8 cellular contexts compared by ENCODE assay signal in the genomic region with DNA sequence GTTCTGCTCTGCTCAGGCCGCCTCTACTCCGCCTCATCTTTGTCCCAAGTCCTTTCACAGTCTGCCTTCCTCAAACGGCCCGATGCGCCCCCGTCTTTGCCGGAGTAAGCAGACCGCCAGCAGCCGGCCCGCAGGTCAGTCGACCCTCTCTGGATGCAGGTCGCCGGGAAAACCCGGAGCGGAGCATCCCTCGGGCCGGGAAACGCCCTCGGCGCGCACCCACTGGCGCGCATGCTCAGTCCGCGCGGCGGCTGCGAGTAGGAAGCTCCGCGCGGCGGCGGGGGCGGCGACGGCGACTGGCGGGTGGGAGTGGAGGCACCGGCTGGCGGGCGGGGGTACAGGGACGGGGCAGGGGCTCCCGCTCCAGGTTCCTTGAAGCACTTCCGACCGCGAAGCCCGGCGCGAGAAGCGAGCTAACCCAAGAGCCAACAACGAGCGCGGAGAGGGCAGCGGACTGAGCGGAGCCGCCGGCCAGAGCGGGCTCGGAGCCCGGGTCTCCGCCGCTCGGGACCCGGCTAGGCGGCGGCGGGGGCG. TPM values are rescaled to one million over a fixed set of nuclear protein-coding genes. Genes with fewer than 3 reads are reported as not detected.
DNase-seq lines count a peak whose midpoint lies in the region; ATAC-seq, FAIRE-seq and TF ChIP-seq lines count a peak whose summit lies in the region.

A gene (plus strand): TSS at position 286 of the 534 bp plus-strand sequence. CDS start 252 bp downstream, outside the sequence.

- no peaks in the 10 kb centered on the region for H3K9me2 ChIP-seq in neural cell (ENCODE audit: insufficient read depth, low read length)

- peak within 1 kb of the TSS; percentile 80 for H3K4me2 ChIP-seq in neural cell (ENCODE audit: low read length)

- H3K9me3 Mint-ChIP-seq in IgD-negative memory B cell = peaks cover 0 to 1% (median 0%) of the 10 kb centered on the region in 3 donors
- no peaks in the 10 kb centered on the region for H3K9me3 Mint-ChIP-seq in stimulated activated naive CD8-positive, alpha-beta T cell treated with anti-CD3 and anti-CD28 coated beads, Interleukin-15, amount 100 ng/mL, for 72 hours

- H3K4me3 Mint-ChIP-seq in IgD-negative memory B cell = peak within 1 kb of the TSS; percentile 93 to 99 (median 98)
- H3K4me3 Mint-ChIP-seq in stimulated activated naive CD8-positive, alpha-beta T cell treated with anti-CD3 and anti-CD28 coated beads, Interleukin-15, amount 100 ng/mL, for 72 hours = peak within 1 kb of the TSS; percentile 87 to 96

- H3F3A ChIP-seq in neural cell (ENCODE audit: insufficient read depth, low read length, poor library complexity, severe bottlenecking) = no peaks in the 10 kb centered on the region

- peaks cover 20 to 24% (median 20%) of the 10 kb centered on the region in 3 donors for H3K4me1 Mint-ChIP-seq in IgD-negative memory B cell
- peaks cover 35% of the 10 kb centered on the region for H3K4me1 Mint-ChIP-seq in stimulated activated naive CD8-positive, alpha-beta T cell treated with anti-CD3 and anti-CD28 coated beads, Interleukin-15, amount 100 ng/mL, for 72 hours

- H3K79me2 ChIP-seq in neural cell (replicated peaks; ENCODE audit: insufficient read depth, low read length) = peaks cover 48% of the 10 kb centered on the region

- no peaks in the 10 kb centered on the region for H3K9me3 ChIP-seq in neural cell (ENCODE audit: low read length)

- no peaks in the 10 kb centered on the region for H4K20me1 ChIP-seq in neural cell (ENCODE audit: insufficient read depth)

- TF ChIP-seq EP300 in neural cell (conservative IDR thresholded peaks at IDR 0.05; ENCODE audit: poor library complexity, severe bottlenecking) = peak; percentile 29

- ATAC-seq in GM21529 (IDR thresholded peaks at IDR 0.05; ENCODE audit: unreplicated experiment) = peak; percentile 72
- peak; percentile 77 for ATAC-seq in stimulated activated naive CD8-positive, alpha-beta T cell treated with anti-CD3 and anti-CD28 coated beads, Interleukin-15, amount 100 ng/mL, for 72 hours

- TF ChIP-seq CTCF in fibroblast of the aortic adventitia (IDR thresholded peaks at IDR 0.05; ENCODE audit: insufficient read depth, low read length) (no peak), neural cell (IDR thresholded peaks at IDR 0.05; ENCODE audit: poor library complexity, severe bottlenecking) (no peak)

- H3K27ac ChIP-seq in neural cell (ENCODE audit: low read length) = peak within 1 kb of the TSS; percentile 40

- no peaks in the 10 kb centered on the region for H3K27me3 Mint-ChIP-seq in IgD-negative memory B cell
- H3K27me3 Mint-ChIP-seq in stimulated activated naive CD8-positive, alpha-beta T cell treated with anti-CD3 and anti-CD28 coated beads, Interleukin-15, amount 100 ng/mL, for 72 hours = peaks cover 45% of the 10 kb centered on the region

- TF ChIP-seq RAD21 in neural cell (conservative IDR thresholded peaks at IDR 0.05) = no peak

- H2AFZ ChIP-seq in neural cell (ENCODE audit: low read depth, low read length) = peak within 1 kb of the TSS; percentile 52

- DNase-seq in DMS79 (lab: John Stamatoyannopoulos, UW) (peak; percentile 82), RCC 7860 (ENCODE audit: low spot score) (peak; percentile 58), fibroblast of the aortic adventitia (ENCODE audit: low read depth) (peak; percentile 86)
- DNase-seq in activated effector memory CD4-positive, alpha-beta T cell treated with Interleukin-2 at 50 U/mL for 16 hours = peak; percentile 79
- DNase-seq in stimulated activated naive CD8-positive, alpha-beta T cell treated with anti-CD3 and anti-CD28 coated beads, Interleukin-15, amount 100 ng/mL, for 72 hours = peak; percentile 90 to 91

- peak within 1 kb of the TSS; percentile 80 for H3K4me3 ChIP-seq in fibroblast of the aortic adventitia (ENCODE audit: low read depth, low read length)
- peak within 1 kb of the TSS; percentile 92 for H3K4me3 ChIP-seq in neural cell (ENCODE audit: low read length)

- H3K27ac Mint-ChIP-seq in IgD-negative memory B cell = peak within 1 kb of the TSS; percentile 85 to 98 (median 95)
- peak within 1 kb of the TSS; percentile 91 to 93 for H3K27ac Mint-ChIP-seq in stimulated activated naive CD8-positive, alpha-beta T cell treated with anti-CD3 and anti-CD28 coated beads, Interleukin-15, amount 100 ng/mL, for 72 hours

- no peaks in the 10 kb centered on the region for H3K27me3 ChIP-seq in neural cell (ENCODE audit: insufficient read depth, low read depth, low read length)

- H3K36me3 Mint-ChIP-seq in IgD-negative memory B cell = no peaks in the 10 kb centered on the region

- peak within 1 kb of the TSS; percentile 68 for H3K9ac ChIP-seq in neural cell (ENCODE audit: low read length)

- H3K36me3 ChIP-seq in neural cell (ENCODE audit: insufficient read depth, low read length) = no peaks in the 10 kb centered on the region

- no peak for FAIRE-seq in RCC 7860 (lab: Jason Lieb, UNC)

TF ChIP-seq in neural cell, 6 proteins besides CTCF, POLR2A, EP300 and RAD21:
- TF ChIP-seq SMC3 (conservative IDR thresholded peaks at IDR 0.05; ENCODE audit: poor library complexity) = peak; percentile 11
- no peak for TF ChIP-seq TAF1 (IDR thresholded peaks at IDR 0.05; ENCODE audit: low read depth)
- TF ChIP-seq POLR2AphosphoS5 (IDR thresholded peaks at IDR 0.05) = peak; percentile 28
- TF ChIP-seq MXI1 (conservative IDR thresholded peaks at IDR 0.05; ENCODE audit: poor library complexity, severe bottlenecking) = peak; percentile 58
- TF ChIP-seq, protein P1, sequence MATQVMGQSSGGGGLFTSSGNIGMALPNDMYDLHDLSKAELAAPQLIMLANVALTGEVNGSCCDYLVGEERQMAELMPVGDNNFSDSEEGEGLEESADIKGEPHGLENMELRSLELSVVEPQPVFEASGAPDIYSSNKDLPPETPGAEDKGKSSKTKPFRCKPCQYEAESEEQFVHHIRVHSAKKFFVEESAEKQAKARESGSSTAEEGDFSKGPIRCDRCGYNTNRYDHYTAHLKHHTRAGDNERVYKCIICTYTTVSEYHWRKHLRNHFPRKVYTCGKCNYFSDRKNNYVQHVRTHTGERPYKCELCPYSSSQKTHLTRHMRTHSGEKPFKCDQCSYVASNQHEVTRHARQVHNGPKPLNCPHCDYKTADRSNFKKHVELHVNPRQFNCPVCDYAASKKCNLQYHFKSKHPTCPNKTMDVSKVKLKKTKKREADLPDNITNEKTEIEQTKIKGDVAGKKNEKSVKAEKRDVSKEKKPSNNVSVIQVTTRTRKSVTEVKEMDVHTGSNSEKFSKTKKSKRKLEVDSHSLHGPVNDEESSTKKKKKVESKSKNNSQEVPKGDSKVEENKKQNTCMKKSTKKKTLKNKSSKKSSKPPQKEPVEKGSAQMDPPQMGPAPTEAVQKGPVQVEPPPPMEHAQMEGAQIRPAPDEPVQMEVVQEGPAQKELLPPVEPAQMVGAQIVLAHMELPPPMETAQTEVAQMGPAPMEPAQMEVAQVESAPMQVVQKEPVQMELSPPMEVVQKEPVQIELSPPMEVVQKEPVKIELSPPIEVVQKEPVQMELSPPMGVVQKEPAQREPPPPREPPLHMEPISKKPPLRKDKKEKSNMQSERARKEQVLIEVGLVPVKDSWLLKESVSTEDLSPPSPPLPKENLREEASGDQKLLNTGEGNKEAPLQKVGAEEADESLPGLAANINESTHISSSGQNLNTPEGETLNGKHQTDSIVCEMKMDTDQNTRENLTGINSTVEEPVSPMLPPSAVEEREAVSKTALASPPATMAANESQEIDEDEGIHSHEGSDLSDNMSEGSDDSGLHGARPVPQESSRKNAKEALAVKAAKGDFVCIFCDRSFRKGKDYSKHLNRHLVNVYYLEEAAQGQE (IDR thresholded peaks at IDR 0.05; ENCODE audit: borderline replicate concordance) = no peak
- no peak for TF ChIP-seq EZH2 (IDR thresholded peaks at IDR 0.05; ENCODE audit: borderline replicate concordance, insufficient read depth, low read length, poor library complexity, severe bottlenecking)
TF ChIP-seq in neural cell: peak in this region for 3.

RNA-seq across cellular contexts. Expression of the gene that starts here (rescaled TPM):
- polyA plus RNA-seq in IgD-negative memory B cell (5.0 TPM), neural cell (19.4 and 21.2 TPM in 2 replicates)
- total RNA-seq in fibroblast of the aortic adventitia (ENCODE audit: low replicate concordance) = 2.5 and 8.3 TPM in 2 replicates
- polyA minus RNA-seq in neural cell = 25.6 and 29.9 TPM in 2 replicates

Comparison
In these comparisons a context has a peak if more than half of its experiments do, and no peak if none do; other contexts are left out.
1. Peak in every context shown above with its lines: DNase-seq, ATAC-seq, H3K4me3 ChIP-seq and H3K27ac ChIP-seq.